11 cellular contexts compared by ENCODE assay signal in the genomic region with DNA sequence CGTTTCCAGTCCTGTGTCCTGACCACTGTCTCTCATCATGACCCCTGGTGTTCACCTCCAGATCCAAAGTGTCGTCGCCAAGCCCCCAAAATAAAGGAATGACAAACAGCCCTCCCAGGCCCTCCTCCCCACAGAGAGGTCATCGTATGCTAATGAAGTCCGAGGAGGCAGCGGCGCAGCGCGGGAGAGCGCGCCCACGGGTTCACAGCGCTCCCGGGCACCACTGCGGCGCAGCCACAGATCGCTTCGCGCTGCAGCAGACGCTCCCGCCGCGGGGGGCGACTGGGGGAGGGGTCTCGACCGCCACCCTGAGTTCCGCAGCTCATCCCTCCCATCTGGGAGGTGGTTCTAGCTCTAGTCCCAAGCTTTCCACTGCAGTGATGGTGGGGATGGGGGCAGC. TPM values are rescaled to one million over a fixed set of nuclear protein-coding genes. Genes with fewer than 3 reads are reported as not detected.
DNase-seq lines count a peak whose midpoint lies in the region; ATAC-seq, FAIRE-seq and TF ChIP-seq lines count a peak whose summit lies in the region.
"Had no signal": no experiment of that assay in that cellular context is flagged by ENCODE, and none has a peak within 500 bp of the region (broad histone marks: within the 10 kb centered on the region; RNA-seq: fewer than 3 reads in every experiment).

No MANE protein-coding gene starts in this region.

- H4K20me1 ChIP-seq in astrocyte (ENCODE audit: insufficient read depth, low read length), result no peaks in the 10 kb centered on the region

- peak overlapping the region; percentile 91 for H3K27ac ChIP-seq in HL-60 (replicated peaks)
- no peak overlapping the region for H3K27ac ChIP-seq in astrocyte (ENCODE audit: low read depth, low read length)
- peak overlapping the region in 3 of 8 donors; percentile 77 to 83 (median 78) for H3K27ac ChIP-seq in spleen

- H3K4me2 ChIP-seq in astrocyte (ENCODE audit: low read length), result peak overlapping the region; percentile 86

- H3K4me3 ChIP-seq in HL-60 (replicated peaks; ENCODE audit: insufficient read depth, low read length) (peak overlapping the region; percentile 72), astrocyte (ENCODE audit: insufficient read depth, low read depth, low read length) (no peak overlapping the region), spleen (peak overlapping the region in 7 of 8 donors; percentile 48 to 77 (median 53))

- no peak for TF ChIP-seq POLR2A in spleen (IDR thresholded peaks at IDR 0.05)

- peaks cover 15% of the 10 kb centered on the region for H3K4me1 ChIP-seq in astrocyte (ENCODE audit: insufficient read depth, low read length)
- H3K4me1 ChIP-seq in spleen, result peaks cover 10 to 60% (median 33%) of the 10 kb centered on the region in 6 donors

- peak overlapping the region; percentile 4 for H2AFZ ChIP-seq in astrocyte (ENCODE audit: low read depth, low read length)

- no peaks in the 10 kb centered on the region for H3K9me3 ChIP-seq in astrocyte (ENCODE audit: insufficient read depth, low read depth, low read length)
- H3K9me3 ChIP-seq in spleen, result no peaks in the 10 kb centered on the region

- no peak for FAIRE-seq in astrocyte (lab: Jason Lieb, UNC)

- H3K27ac Mint-ChIP-seq in astrocyte (ENCODE audit: unreplicated experiment) (no peak overlapping the region), natural killer cell (no peak overlapping the region)
- H3K27ac Mint-ChIP-seq: activated naive CD8-positive, alpha-beta T cell treated with anti-CD3 and anti-CD28 coated beads, Interleukin-2, amount 10 ng/mL, durations not matched to agents 7 days and 5 days; T-helper 1 cell treated with Interleukin-12 subunit alpha and Interleukin-12 subunit beta and Interleukin-4 antibody, amounts not matched to agents 30 μg/mL and 1 μg/mL, for 36 hours had no signal

- H3K27me3 Mint-ChIP-seq in astrocyte (ENCODE audit: low read depth, unreplicated experiment) (peaks cover 73% of the 10 kb centered on the region), natural killer cell (ENCODE audit: low read depth in 2 of 2) (peaks cover 41 to 62% of the 10 kb centered on the region in 2 donors)

- peaks cover 2% of the 10 kb centered on the region for H3K9me3 Mint-ChIP-seq in astrocyte (ENCODE audit: unreplicated experiment)
- H3K9me3 Mint-ChIP-seq in natural killer cell, result no peaks in the 10 kb centered on the region
- H3K9me3 Mint-ChIP-seq: activated naive CD8-positive, alpha-beta T cell treated with anti-CD3 and anti-CD28 coated beads, Interleukin-2, amount 10 ng/mL, durations not matched to agents 7 days and 5 days; T-helper 1 cell treated with Interleukin-12 subunit alpha and Interleukin-12 subunit beta and Interleukin-4 antibody, amounts not matched to agents 30 μg/mL and 1 μg/mL, for 36 hours had no signal

- H3K79me2 ChIP-seq in astrocyte (ENCODE audit: insufficient read depth, low read length), result no peaks in the 10 kb centered on the region

- H3K36me3 Mint-ChIP-seq in astrocyte (ENCODE audit: low read depth, unreplicated experiment), result no peaks in the 10 kb centered on the region
- no peaks in the 10 kb centered on the region for H3K36me3 Mint-ChIP-seq in natural killer cell
- H3K36me3 Mint-ChIP-seq: activated naive CD8-positive, alpha-beta T cell treated with anti-CD3 and anti-CD28 coated beads, Interleukin-2, amount 10 ng/mL, durations not matched to agents 7 days and 5 days had no signal

- no peak for TF ChIP-seq CTCF in HL-60 (IDR thresholded peaks at IDR 0.05; ENCODE audit: insufficient read depth, low read length)
- no peak for TF ChIP-seq CTCF in astrocyte (IDR thresholded peaks at IDR 0.05; ENCODE audit: insufficient read depth, low read depth, low read length)
- no peak for TF ChIP-seq CTCF in spleen (IDR thresholded peaks at IDR 0.05 in 8 of 11, conservative IDR thresholded peaks at IDR 0.05 in 3 of 11)
- TF ChIP-seq CTCF in natural killer cell (IDR thresholded peaks at IDR 0.05), result no peak

- intact Hi-C loops in spleen (cut with DNase I; ENCODE audit: low total_unique reads) (no loop called here), natural killer cell (cut with micrococcal nuclease) (no loop called here)

- ATAC-seq in GM21390 (IDR thresholded peaks at IDR 0.05; ENCODE audit: unreplicated experiment) (no peak), natural killer cell (no peak), GM18909 (IDR thresholded peaks at IDR 0.05; ENCODE audit: poor library complexity, unreplicated experiment) (no peak)

- 4 to 6% (median 4%) methylated on average over 12 to 27 of the region's 27 CpGs for WGBS in spleen, 5 donors

- H3K9ac ChIP-seq in astrocyte (ENCODE audit: low read length), result no peak overlapping the region

- H3K4me3 Mint-ChIP-seq in astrocyte (ENCODE audit: unreplicated experiment), result no peak overlapping the region
- no peak overlapping the region for H3K4me3 Mint-ChIP-seq in natural killer cell
- H3K4me3 Mint-ChIP-seq: activated naive CD8-positive, alpha-beta T cell treated with anti-CD3 and anti-CD28 coated beads, Interleukin-2, amount 10 ng/mL, durations not matched to agents 7 days and 5 days; T-helper 1 cell treated with Interleukin-12 subunit alpha and Interleukin-12 subunit beta and Interleukin-4 antibody, amounts not matched to agents 30 μg/mL and 1 μg/mL, for 36 hours had no signal

- DNase-seq in HL-60 (ENCODE audit: low read depth in 1 of 2, low spot score in 1 of 2), result peak in 1 of 2 experiments; percentile 53
- DNase-seq in astrocyte (ENCODE audit: low read depth), result no peak
- DNase-seq in iPS-NIHi11 (ENCODE audit: low spot score), result peak; percentile 74
- DNase-seq in spleen, result peak; percentile 83
- DNase-seq in natural killer cell, result no peak
- no peak for DNase-seq in middle frontal gyrus (ENCODE audit: extremely low spot score, low spot score)
- DNase-seq: activated naive CD8-positive, alpha-beta T cell treated with anti-CD3 and anti-CD28 coated beads, Interleukin-2, amount 10 ng/mL, durations not matched to agents 7 days and 5 days; stimulated activated CD4-positive, alpha-beta T cell treated with anti-CD3 and anti-CD28 coated beads, Interleukin-2, amount 100 ng/mL, for 48 hours had no signal

- H3K36me3 ChIP-seq in astrocyte (ENCODE audit: insufficient read depth, low read length), result no peaks in the 10 kb centered on the region
- H3K36me3 ChIP-seq in spleen, result no peaks in the 10 kb centered on the region

- H3K4me1 Mint-ChIP-seq in astrocyte (ENCODE audit: low read depth, unreplicated experiment) (peaks cover 15% of the 10 kb centered on the region), natural killer cell (peaks cover 0 to 5% of the 10 kb centered on the region in 2 donors)

- H3K27me3 ChIP-seq in HL-60 (ENCODE audit: insufficient read depth, poor library complexity, severe bottlenecking) (no peaks in the 10 kb centered on the region), astrocyte (ENCODE audit: insufficient read depth, low read length) (peaks cover 44% of the 10 kb centered on the region), spleen (replicated peaks in 1 of 7) (peaks cover 0 to 55% (median 30%) of the 10 kb centered on the region in 7 donors)

RNA-seq across cellular contexts. Expression of a gene that starts 1.3 kb away (rescaled TPM):
- 0.36 and 0.64 TPM in 2 replicates for total RNA-seq in astrocyte
- 1 to 10 TPM; 4.3 to 7.7 (median 6.4) TPM for total RNA-seq in spleen
- under 1 TPM; 0.22 to 0.93 (median 0.71) TPM for polyA plus RNA-seq in spleen
- 1 to 10 TPM in 1 of 3 donors, under 1 TPM in 2; 0.25 to 1.6 (median 0.63) TPM for total RNA-seq in natural killer cell

Comparison
In these comparisons a context has a peak if more than half of its experiments do, and no peak if none do; other contexts are left out.
1. DNase-seq: peak in iPS-NIHi11 (single experiment) and spleen (single experiment); none in astrocyte (single experiment), natural killer cell (single experiment) and middle frontal gyrus (single experiment).